ENCODE assay signal across 8 cellular contexts in genomic region chr17:78933025-78933958, GRCh38. TPM values are rescaled to one million over a fixed set of nuclear protein-coding genes. Genes with fewer than 3 reads are reported as not detected.
DNase-seq lines count a peak whose midpoint lies in the region; ATAC-seq and TF ChIP-seq lines count a peak whose summit lies in the region.

No MANE protein-coding gene starts in this region.

- no peak overlapping the region for H3K4me3 Mint-ChIP-seq in activated T-cell treated with anti-CD3 and anti-CD28 coated beads, Interleukin-2, amount 50 U/mL, for 4 hours

- no peaks in the 10 kb centered on the region for H3K79me2 ChIP-seq in parathyroid adenoma

- no peak overlapping the region for H3K9ac ChIP-seq in parathyroid adenoma

- H3K27me3 Mint-ChIP-seq in activated T-cell treated with anti-CD3 and anti-CD28 coated beads, Interleukin-2, amount 50 U/mL, for 4 hours (ENCODE audit: low read depth) = peaks cover 4% of the 10 kb centered on the region

- no peak for TF ChIP-seq CTCF in parathyroid adenoma (IDR thresholded peaks at IDR 0.05)

- H3K4me3 ChIP-seq in parathyroid adenoma (ENCODE audit: low read depth, low read length) = no peak overlapping the region

- no peaks in the 10 kb centered on the region for H3K27me3 ChIP-seq in parathyroid adenoma (ENCODE audit: control insufficient read depth, insufficient read depth, low read length)

- no peaks in the 10 kb centered on the region for H3K36me3 Mint-ChIP-seq in activated T-cell treated with anti-CD3 and anti-CD28 coated beads, Interleukin-2, amount 50 U/mL, for 4 hours (ENCODE audit: insufficient read depth)

- H3K4me2 ChIP-seq in parathyroid adenoma (ENCODE audit: low read length) = peak overlapping the region; percentile 9

- H3K27ac ChIP-seq in parathyroid adenoma = peak overlapping the region; percentile 72

- H3K4me1 Mint-ChIP-seq in activated T-cell treated with anti-CD3 and anti-CD28 coated beads, Interleukin-2, amount 50 U/mL, for 4 hours (ENCODE audit: low read depth) = peaks cover 11% of the 10 kb centered on the region

- no peaks in the 10 kb centered on the region for H3K9me3 Mint-ChIP-seq in activated T-cell treated with anti-CD3 and anti-CD28 coated beads, Interleukin-2, amount 50 U/mL, for 4 hours

- H3K36me3 ChIP-seq in parathyroid adenoma (ENCODE audit: control insufficient read depth, insufficient read depth, low read length) = no peaks in the 10 kb centered on the region

- H3K9me3 ChIP-seq in parathyroid adenoma (ENCODE audit: control insufficient read depth, low read length) = no peaks in the 10 kb centered on the region

- peak overlapping the region; percentile 76 for H2AFZ ChIP-seq in parathyroid adenoma

- H3K4me1 ChIP-seq in parathyroid adenoma = peaks cover 9% of the 10 kb centered on the region

- peak; percentile 93 to 94 for ATAC-seq in activated T-cell treated with anti-CD3 and anti-CD28 coated beads, Interleukin-2, amount 50 U/mL, for 4 hours
- ATAC-seq in GM19397 (IDR thresholded peaks at IDR 0.05; ENCODE audit: unreplicated experiment) (no peak), GM18873 (IDR thresholded peaks at IDR 0.05; ENCODE audit: low FRiP score, unreplicated experiment) (no peak)

- peak; percentile 40 for DNase-seq in NCI-H82 (lab: John Stamatoyannopoulos, UW)
- DNase-seq in NCI-H82 treated with DMSO at 0.1 percent for 48 hours (lab: John Stamatoyannopoulos, UW; ENCODE audit: unreplicated experiment) = no peak
- peak; percentile 91 for DNase-seq in NCI-H460 (ENCODE audit: extremely low read depth, low read depth)
- no peak for DNase-seq in activated T-cell treated with anti-CD3 and anti-CD28 coated beads, Interleukin-2, amount 50 U/mL, for 4 hours
- peak; percentile 96 for DNase-seq in fibroblast of peridontal ligament (ENCODE audit: extremely low read depth)

RNA-seq across cellular contexts. Expression of gene TIMP2, which starts 8.1 kb away (rescaled TPM):
- 24.1 and 25.4 TPM in 2 replicates for total RNA-seq in NCI-H460 (2014; rRNA removed; shearing (Covaris generic))
- 7.4 and 13.2 TPM in 2 replicates for polyA plus RNA-seq in NCI-H460 (2014; cell fraction: nucleus; rRNA removed)
- total RNA-seq in activated T-cell treated with anti-CD3 and anti-CD28 coated beads, Interleukin-2, amount 50 U/mL, for 4 hours = 1 to 10 TPM in 1 of 3 donors, under 1 TPM in 2; 0.63 to 1.0 (median 0.81) TPM

RNA-seq across cellular contexts. Expression of gene CEP295NL, which starts 30.3 kb away (rescaled TPM):
- 0.20 and 0.35 TPM in 2 replicates for total RNA-seq in NCI-H460 (2014; rRNA removed; shearing (Covaris generic))
- polyA plus RNA-seq in NCI-H460 (2014; cell fraction: nucleus; rRNA removed) = not detected in 2 replicates
- not detected for total RNA-seq in activated T-cell treated with anti-CD3 and anti-CD28 coated beads, Interleukin-2, amount 50 U/mL, for 4 hours

RNA-seq across cellular contexts. Expression of gene LGALS3BP, which starts 46.4 kb away (rescaled TPM):
- 383 and 441 TPM in 2 replicates for total RNA-seq in NCI-H460 (2014; rRNA removed; shearing (Covaris generic))
- 1,330 and 1,442 TPM in 2 replicates for polyA plus RNA-seq in NCI-H460 (2014; cell fraction: nucleus; rRNA removed)
- total RNA-seq in activated T-cell treated with anti-CD3 and anti-CD28 coated beads, Interleukin-2, amount 50 U/mL, for 4 hours = 10 to 100 TPM; 14.5 to 32.1 (median 29.9) TPM

Comparison
In these comparisons a context has a peak if more than half of its experiments do, and no peak if none do; other contexts are left out.
1. DNase-seq: peak in NCI-H82 (single experiment), NCI-H460 (single experiment) and fibroblast of peridontal ligament (single experiment); none in NCI-H82 treated with DMSO at 0.1 percent for 48 hours (single experiment) and activated T-cell treated with anti-CD3 and anti-CD28 coated beads, Interleukin-2, amount 50 U/mL, for 4 hours (single experiment).
2. ATAC-seq: peak in activated T-cell treated with anti-CD3 and anti-CD28 coated beads, Interleukin-2, amount 50 U/mL, for 4 hours (2 of 2); none in GM19397 (single experiment) and GM18873 (single experiment).
3. RNA of gene TIMP2, which starts 8.1 kb away (total RNA-seq): 24.1 to 25.4 TPM in NCI-H460; 0.63 to 1.0 TPM in activated T-cell treated with anti-CD3 and anti-CD28 coated beads, Interleukin-2, amount 50 U/mL, for 4 hours; every median in the first group is over 10 times any median in the second.
4. RNA of gene LGALS3BP, which starts 46.4 kb away (total RNA-seq): 383 to 441 TPM in NCI-H460; 14.5 to 32.1 TPM in activated T-cell treated with anti-CD3 and anti-CD28 coated beads, Interleukin-2, amount 50 U/mL, for 4 hours; every median in the first group is over 10 times any median in the second.